ENCODE assay signal across 22 cellular contexts in the genomic region with DNA sequence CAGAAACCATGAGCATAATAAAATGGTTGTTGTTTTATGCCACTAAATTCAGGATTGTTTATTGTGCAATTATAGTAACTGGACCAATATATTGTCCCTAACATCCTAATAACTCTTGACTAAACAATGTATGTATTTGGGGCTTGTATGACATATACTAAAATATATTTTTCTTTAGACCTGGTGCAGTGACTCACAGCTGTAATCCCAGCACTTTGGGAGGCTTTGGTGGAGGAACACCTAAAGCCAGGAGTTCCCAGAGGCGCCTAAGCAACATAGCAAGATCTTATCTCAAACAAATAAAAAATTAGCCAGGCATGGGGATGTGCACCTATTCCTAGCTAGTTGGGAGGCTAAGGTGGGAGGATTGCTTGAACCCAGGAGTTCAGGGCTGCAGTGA.
A peak's percentile ranks its signal among the peaks of the same experiment; 100 is the strongest.
DNase-seq lines count a peak whose midpoint lies in the region; FAIRE-seq and TF ChIP-seq lines count a peak whose summit lies in the region.
"Had no signal": no experiment of that assay in that cellular context is flagged by ENCODE, and none has a peak within 500 bp of the region (broad histone marks: within the 10 kb centered on the region; RNA-seq: fewer than 3 reads in every experiment).

No MANE protein-coding gene starts in this region.

- no peak for TF ChIP-seq POLR2A in GM12891 (IDR thresholded peaks at IDR 0.05; ENCODE audit: low read depth, low read length)

- DNase-seq in GM12891 (ENCODE audit: insufficient read length, low spot score), result no peak
- peak; percentile 17 for DNase-seq in M059J (ENCODE audit: low read depth)
- DNase-seq in activated CD4-positive, alpha-beta T cell treated with anti-CD3 and anti-CD28 coated beads, Interleukin-2, amount 50 U/mL, for 4 hours, result no peak
- DNase-seq in A172 (ENCODE audit: low spot score), result no peak
- no peak for DNase-seq in COR-L47 (lab: John Stamatoyannopoulos, UW)
- DNase-seq in NCI-H345 treated with DMSO at 0.1 percent for 48 hours (lab: John Stamatoyannopoulos, UW; ENCODE audit: unreplicated experiment), result no peak
- DNase-seq: 8988T; ACHN; BE2C; C1 segment of cervical spinal cord; Caco-2; Calu3; CD4-positive, alpha-beta memory T cell; CD4-positive, CD25-positive, alpha-beta regulatory T cell; CD8-positive, alpha-beta memory T cell; DMS79 treated with DMSO at 0.1 percent for 48 hours; GF-D8 had no signal

- peak; percentile 57 for FAIRE-seq in GM12891 (lab: Jason Lieb, UNC)
- FAIRE-seq in islet of Langerhans (lab: Jason Lieb, UNC), result peak; percentile 49
- FAIRE-seq: D721Med, G401.6, GM12892, GM19239 had no signal

TF ChIP-seq in GM12891, 5 proteins besides CTCF, POLR2A, EP300 and RAD21:
- TF ChIP-seq SPI1 (IDR thresholded peaks at IDR 0.05; ENCODE audit: low read depth, low read length) (no peak), PAX5 (IDR thresholded peaks at IDR 0.05; ENCODE audit: insufficient read depth, low read length, severe bottlenecking) (no peak), POU2F2 (IDR thresholded peaks at IDR 0.05; ENCODE audit: low read depth, low read length) (no peak), TAF1 (IDR thresholded peaks at IDR 0.05; ENCODE audit: low read depth, low read length) (no peak), POLR2AphosphoS5 (IDR thresholded peaks at IDR 0.05; ENCODE audit: low read depth, low read length) (no peak)
TF ChIP-seq in GM12891: peak in this region for 0.
